9 cellular contexts compared by ENCODE assay signal in the genomic region with DNA sequence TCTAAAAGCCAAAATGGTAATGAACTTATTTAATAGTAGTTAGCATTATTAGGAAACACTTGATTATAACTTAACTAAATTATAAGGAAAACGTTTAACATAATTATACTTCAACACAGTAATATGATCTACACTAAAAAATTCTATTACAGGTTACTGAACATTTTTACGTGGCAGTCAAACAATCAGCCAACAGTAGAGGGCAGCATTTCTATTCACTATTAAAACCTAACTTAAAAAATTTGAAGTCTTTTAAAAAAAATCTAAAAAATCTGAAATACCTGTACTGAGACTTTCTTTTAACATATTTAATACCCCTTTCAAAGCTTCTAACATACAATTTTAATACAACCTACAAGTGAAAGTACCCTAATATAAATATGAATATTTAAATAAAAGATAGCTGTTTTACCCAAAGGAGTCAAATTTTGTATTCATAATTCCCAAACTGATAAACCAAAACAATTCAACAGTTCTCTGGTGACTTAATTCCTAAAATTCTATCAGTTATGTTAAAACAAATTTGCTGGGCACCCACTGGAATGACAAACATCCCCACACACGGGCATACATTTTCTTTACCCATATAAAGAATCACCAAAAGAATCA. TPM values are rescaled to one million over a fixed set of nuclear protein-coding genes. Genes with fewer than 3 reads are reported as not detected.
DNase-seq lines count a peak whose midpoint lies in the region; ATAC-seq and TF ChIP-seq lines count a peak whose summit lies in the region.
"Had no signal": no experiment of that assay in that cellular context is flagged by ENCODE, and none has a peak within 500 bp of the region (broad histone marks: within the 10 kb centered on the region; RNA-seq: fewer than 3 reads in every experiment).

No MANE protein-coding gene starts in this region.

- H3K9me3 Mint-ChIP-seq in nephron: no peaks in the 10 kb centered on the region
- H3K9me3 Mint-ChIP-seq: activated naive CD8-positive, alpha-beta T cell treated with anti-CD3 and anti-CD28 coated beads, Interleukin-2, amount 10 ng/mL, durations not matched to agents 7 days and 5 days had no signal

- H3K27ac Mint-ChIP-seq in nephron: peak overlapping the region in 2 of 3 experiments; percentile 19 to 59
- H3K27ac Mint-ChIP-seq: activated naive CD8-positive, alpha-beta T cell treated with anti-CD3 and anti-CD28 coated beads, Interleukin-2, amount 10 ng/mL, durations not matched to agents 7 days and 5 days had no signal

- H3K4me3 Mint-ChIP-seq in nephron: no peak overlapping the region
- H3K4me3 Mint-ChIP-seq: activated naive CD8-positive, alpha-beta T cell treated with anti-CD3 and anti-CD28 coated beads, Interleukin-2, amount 10 ng/mL, durations not matched to agents 7 days and 5 days had no signal

- ATAC-seq in GM21390 (IDR thresholded peaks at IDR 0.05; ENCODE audit: unreplicated experiment): no peak

- no peak overlapping the region for H3K4me3 ChIP-seq in Jurkat, Clone E6-1 (ENCODE audit: low read length)

- peak; percentile 61 to 86 (median 77) for TF ChIP-seq CTCF in nephron (IDR thresholded peaks at IDR 0.05; ENCODE audit: unreplicated experiment in 3 of 3)

- H3K36me3 Mint-ChIP-seq in nephron (ENCODE audit: low read depth): peaks cover 17% of the 10 kb centered on the region

- peaks cover 30% of the 10 kb centered on the region for H3K4me1 Mint-ChIP-seq in nephron

- DNase-seq in NCI-H2107 treated with DMSO at 0.1 percent for 48 hours (lab: John Stamatoyannopoulos, UW; ENCODE audit: unreplicated experiment) (peak; percentile 76), NCI-H2107 (lab: John Stamatoyannopoulos, UW) (no peak), SK-N-DZ (ENCODE audit: low spot score) (peak; percentile 38), dermis blood vessel endothelial cell (peak; percentile 77), HuH-7 (ENCODE audit: low spot score) (no peak)
- peak; percentile 51 for DNase-seq in Jurkat, Clone E6-1 (ENCODE audit: low read depth, low spot score)
- DNase-seq: activated naive CD8-positive, alpha-beta T cell treated with anti-CD3 and anti-CD28 coated beads, Interleukin-2, amount 10 ng/mL, durations not matched to agents 7 days and 5 days had no signal

- no peaks in the 10 kb centered on the region for H3K27me3 Mint-ChIP-seq in nephron (ENCODE audit: low read depth)
- H3K27me3 Mint-ChIP-seq: activated naive CD8-positive, alpha-beta T cell treated with anti-CD3 and anti-CD28 coated beads, Interleukin-2, amount 10 ng/mL, durations not matched to agents 7 days and 5 days had no signal

RNA-seq across cellular contexts. Expression of a gene that starts 41.5 kb away (rescaled TPM):
- polyA plus RNA-seq in Jurkat, Clone E6-1 (2012; ENCODE audit: insufficient read depth, insufficient read length): 41.9 TPM
- polyA plus RNA-seq in SK-N-DZ (2014; cell fraction: cytosol; rRNA removed): 20.7 and 29.1 TPM in 2 replicates
- polyA plus RNA-seq in SK-N-DZ (2014; cell fraction: nucleus; rRNA removed): 73.4 and 184 TPM in 2 replicates
- total RNA-seq in dermis blood vessel endothelial cell: 82.2 and 85.4 TPM in 2 replicates

Comparison
In these comparisons a context has a peak if more than half of its experiments do, and no peak if none do; other contexts are left out.
1. DNase-seq: peak in NCI-H2107 treated with DMSO at 0.1 percent for 48 hours (single experiment), Jurkat, Clone E6-1 (single experiment), SK-N-DZ (single experiment) and dermis blood vessel endothelial cell (single experiment); none in NCI-H2107 (single experiment) and HuH-7 (single experiment).